15 cellular contexts compared by ENCODE assay signal in the genomic region with DNA sequence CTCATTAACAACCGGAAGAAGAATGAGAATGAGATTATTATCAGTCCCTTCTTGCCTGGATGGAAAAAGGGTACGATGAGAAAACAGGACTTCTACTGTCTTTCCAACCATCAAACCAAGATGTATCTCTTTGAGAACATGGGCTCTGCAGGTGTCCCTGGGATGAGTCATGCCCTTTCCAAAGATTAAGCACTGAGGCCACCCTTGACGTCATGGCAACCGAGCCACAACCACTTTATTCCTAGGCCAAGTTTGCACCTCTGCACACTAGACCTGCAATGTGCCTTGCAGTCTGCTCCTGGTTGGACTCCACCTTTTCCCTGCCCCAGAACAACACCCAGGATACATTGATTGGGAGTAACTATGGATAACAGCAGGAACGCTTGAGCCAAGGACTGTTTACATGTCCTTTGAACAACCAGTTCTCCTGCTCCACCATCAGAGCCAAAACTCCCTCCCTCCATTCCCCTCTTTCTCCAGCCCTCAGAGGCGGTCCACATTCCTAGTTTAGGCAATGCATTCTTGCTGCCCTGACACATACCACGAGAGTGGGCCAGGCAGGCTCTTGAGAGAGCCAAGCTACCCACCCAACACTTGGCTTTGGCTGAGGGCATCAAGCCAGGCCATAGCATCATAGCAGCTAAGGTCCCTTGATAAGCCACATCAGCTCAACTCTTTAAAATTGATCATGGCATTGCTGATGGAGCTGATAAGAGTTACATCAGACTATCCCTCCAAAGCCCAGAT.
DNase-seq lines count a peak whose midpoint lies in the region; ATAC-seq and TF ChIP-seq lines count a peak whose summit lies in the region.
"Had no signal": no experiment of that assay in that cellular context is flagged by ENCODE, and none has a peak within 500 bp of the region (broad histone marks: within the 10 kb centered on the region; RNA-seq: fewer than 3 reads in every experiment).

No MANE protein-coding gene starts in this region.

- no peak overlapping the region for H3K4me3 Mint-ChIP-seq in endothelial cell (ENCODE audit: unreplicated experiment)
- H3K4me3 Mint-ChIP-seq: activated T-cell treated with anti-CD3 and anti-CD28 coated beads, Interleukin-2, amount 50 U/mL, for 72 hours; stimulated activated naive CD8-positive, alpha-beta T cell treated with anti-CD3 and anti-CD28 coated beads, Interleukin-15, Interleukin-2, amounts not matched to agents 100 ng/mL and 50 ng/mL, for 24 hours had no signal

- H2AFZ ChIP-seq in ACC112 (ENCODE audit: low read length, unreplicated experiment): no peak overlapping the region

- H3K9me3 Mint-ChIP-seq in endothelial cell (ENCODE audit: unreplicated experiment): no peaks in the 10 kb centered on the region
- H3K9me3 Mint-ChIP-seq: activated T-cell treated with anti-CD3 and anti-CD28 coated beads, Interleukin-2, amount 50 U/mL, for 72 hours; stimulated activated naive CD8-positive, alpha-beta T cell treated with anti-CD3 and anti-CD28 coated beads, Interleukin-15, Interleukin-2, amounts not matched to agents 100 ng/mL and 50 ng/mL, for 24 hours had no signal

- H3K4me1 ChIP-seq in ACC112 (ENCODE audit: control insufficient read depth, insufficient read depth, low read length, unreplicated experiment) (peaks cover 24% of the 10 kb centered on the region), foreskin keratinocyte (no peaks in the 10 kb centered on the region)
- H3K4me1 ChIP-seq: SJSA1 had no signal

- TF ChIP-seq CTCF in foreskin keratinocyte (conservative IDR thresholded peaks at IDR 0.05) (no peak), omental fat pad (IDR thresholded peaks at IDR 0.05) (no peak), endothelial cell (IDR thresholded peaks at IDR 0.05; ENCODE audit: unreplicated experiment) (no peak)

- no peaks in the 10 kb centered on the region for H3K36me3 ChIP-seq in ACC112 (ENCODE audit: insufficient read depth, low read length)
- H3K36me3 ChIP-seq: SJSA1 had no signal

- H3K27me3 Mint-ChIP-seq in endothelial cell (ENCODE audit: unreplicated experiment): no peaks in the 10 kb centered on the region

- no peak overlapping the region for H3K4me3 ChIP-seq in ACC112 (ENCODE audit: low read depth, low read length)
- H3K4me3 ChIP-seq: SJSA1 had no signal

- DNase-seq in RPMI7951 (ENCODE audit: low read depth) (peak; percentile 90), foreskin keratinocyte (no peak), omental fat pad (ENCODE audit: low spot score) (no peak), NCI-H1105 (lab: John Stamatoyannopoulos, UW) (no peak), endothelial cell (ENCODE audit: low spot score) (no peak), DMS79 (lab: John Stamatoyannopoulos, UW) (no peak)
- DNase-seq: activated CD4-positive, CD25-positive, alpha-beta regulatory T cell; activated T-cell treated with anti-CD3 and anti-CD28 coated beads, Interleukin-2, amount 50 U/mL, for 72 hours; NCI-H1417; NCI-H748 treated with DMSO at 0.1 percent for 48 hours; stimulated activated CD4-positive, alpha-beta T cell treated with anti-CD3 and anti-CD28 coated beads, Interleukin-4, amount 100 ng/mL, for 4 hours had no signal

- H3K27ac ChIP-seq in ACC112 (ENCODE audit: low read depth, low read length): peak overlapping the region; percentile 19; the same call in 1 of the 2 replicates
- H3K27ac ChIP-seq in foreskin keratinocyte: no peak overlapping the region
- H3K27ac ChIP-seq: SJSA1 had no signal

- no peaks in the 10 kb centered on the region for H3K36me3 Mint-ChIP-seq in endothelial cell (ENCODE audit: low read depth, unreplicated experiment)

- ATAC-seq in foreskin keratinocyte: peak; percentile 13
- ATAC-seq in omental fat pad (ENCODE audit: low FRiP score): peak; percentile 40
- ATAC-seq in GM18520 (IDR thresholded peaks at IDR 0.05; ENCODE audit: unreplicated experiment): no peak
- ATAC-seq: activated T-cell treated with anti-CD3 and anti-CD28 coated beads, Interleukin-2, amount 50 U/mL, for 72 hours had no signal

- H3K4me1 Mint-ChIP-seq in endothelial cell (ENCODE audit: unreplicated experiment): peaks cover 13% of the 10 kb centered on the region

- H3K27ac Mint-ChIP-seq in endothelial cell (ENCODE audit: unreplicated experiment): no peak overlapping the region
- H3K27ac Mint-ChIP-seq: activated T-cell treated with anti-CD3 and anti-CD28 coated beads, Interleukin-2, amount 50 U/mL, for 72 hours; stimulated activated naive CD8-positive, alpha-beta T cell treated with anti-CD3 and anti-CD28 coated beads, Interleukin-15, Interleukin-2, amounts not matched to agents 100 ng/mL and 50 ng/mL, for 24 hours had no signal

- no peaks in the 10 kb centered on the region for H3K27me3 ChIP-seq in ACC112 (ENCODE audit: insufficient read depth, low read length)
- H3K27me3 ChIP-seq in foreskin keratinocyte: peaks cover 13% of the 10 kb centered on the region
- H3K27me3 ChIP-seq: SJSA1 had no signal

- no peaks in the 10 kb centered on the region for H3K79me2 ChIP-seq in ACC112 (ENCODE audit: control insufficient read depth, insufficient read depth, low read length, unreplicated experiment)
